Comparison of ENCODE assay signal across 8 cellular contexts in genomic region chr10:92216608-92217007, GRCh38.
DNase-seq lines count a peak whose midpoint lies in the region; ATAC-seq, FAIRE-seq and TF ChIP-seq lines count a peak whose summit lies in the region.
"Not testable (repeated sequence)": the region's sequence is repeated elsewhere in the genome, so short reads cannot be mapped to it uniquely, and the experiment has no call there.

No MANE protein-coding gene starts in this region.

- not testable (repeated sequence) for H3K56ac ChIP-seq in H9 (ENCODE audit: insufficient read length, low read depth, low read length)

- H3K23me2 ChIP-seq in H9 (ENCODE audit: insufficient read length, low read depth, low read length, poor library complexity, severe bottlenecking), result not testable (repeated sequence)

- not testable (repeated sequence) for H3K14ac ChIP-seq in H9 (ENCODE audit: insufficient read depth, low read length)

- H4K5ac ChIP-seq in H9 (ENCODE audit: insufficient read length, low read depth, low read length), result not testable (repeated sequence)

- CTCF ChIA-PET in A549 (lab: Yijun Ruan, JAX), result interaction anchor here (0.6 to 1.9 kb wide), 5 partner anchors 10 to 124 kb away, joined by 3 to 6 read pairs (median 3); no protein-coding TSS in a partner anchor
- CTCF ChIA-PET in Panc1 (lab: Charles Lee), result interaction anchor here (0.7 kb wide), 3 partner anchors 32 to 704 kb away, joined by 5 to 8 read pairs (median 7); no protein-coding TSS in a partner anchor
- CTCF ChIA-PET in GM12878 (lab: Yijun Ruan, JAX), result interaction anchor here (0.6 kb wide), 1 partner anchor 77 kb away, joined by 3 read pairs; no protein-coding TSS in a partner anchor

- DNase-seq in A549 (ENCODE audit: low read depth in 1 of 2, low spot score in 1 of 2) (peak in 1 of 2 experiments; percentile 48), ELF-1 (ENCODE audit: low read depth, low spot score) (peak; percentile 77), H9 (peak; percentile 90), erythroblast (lab: John Stamatoyannopoulos, UW) (peak; percentile 14 to 25)
- DNase-seq in Panc1 (ENCODE audit: low read depth, low spot score); GM12878 (ENCODE audit: low read depth, low spot score); left colon; psoas muscle: not testable (repeated sequence)

- not testable (repeated sequence) for H4K8ac ChIP-seq in H9 (replicated peaks; ENCODE audit: insufficient read length, low read depth, low read length)

- not testable (repeated sequence) for H2BK120ac ChIP-seq in H9 (ENCODE audit: low read depth, low read length, poor library complexity, severe bottlenecking)

- not testable (repeated sequence) for H3K4me1 ChIP-seq in A549; H9 (ENCODE audit: insufficient read depth, low read length); Panc1 (ENCODE audit: control insufficient read depth, insufficient read depth, low read length); GM12878 (ENCODE audit: control insufficient read depth, insufficient read depth, low read length)
- H3K4me1 ChIP-seq in psoas muscle, result peaks cover 10% of the 10 kb centered on the region

- H3K27me3 Mint-ChIP-seq in H9 (ENCODE audit: low read depth), result not testable (repeated sequence)

- peaks cover 16 to 23% of the 10 kb centered on the region in 2 experiments for H3K4me1 Mint-ChIP-seq in H9

- RAD21 ChIA-PET in GM12878 (lab: Charles Lee; ENCODE audit: unreplicated experiment), result not testable (repeated sequence)

- H2BK12ac ChIP-seq in H9 (ENCODE audit: insufficient read length, low read depth, low read length), result not testable (repeated sequence)

- POLR2A ChIA-PET in A549 (lab: Yijun Ruan, JAX); Panc1 (lab: Charles Lee): not testable (repeated sequence)
- POLR2A ChIA-PET in GM12878 (lab: Charles Lee), result interaction anchor here (0.7 kb wide), 1 partner anchor 74 kb away, joined by 6 read pairs; the partner anchor contains the start of genes CPEB3 and MARCHF5

- H3T11ph ChIP-seq in H9 (ENCODE audit: low read length), result not testable (repeated sequence)

- not testable (repeated sequence) for H3K79me1 ChIP-seq in H9 (ENCODE audit: insufficient read depth, low read depth, low read length, poor library complexity, severe bottlenecking)

- not testable (repeated sequence) for H4K91ac ChIP-seq in H9 (ENCODE audit: insufficient read length, low read depth, low read length)

- SMC1A ChIA-PET in GM12878 (lab: Charles Lee; ENCODE audit: uncharacterized antibody, unreplicated experiment), result interaction anchor here (0.8 kb wide), 1 partner anchor 16 kb away, joined by 3 read pairs; no protein-coding TSS in a partner anchor

- H3K27me3 ChIP-seq in H9 (ENCODE audit: insufficient read depth, low read length); Panc1 (ENCODE audit: control insufficient read depth, insufficient read depth, low read length); GM12878 (replicated peaks in 1 of 2; ENCODE audit: control insufficient read depth in 2 of 2, insufficient read depth in 2 of 2, low read length in 1 of 2); psoas muscle (ENCODE audit: insufficient read depth in 3 of 3, low read length in 2 of 3): not testable (repeated sequence)

- not testable (repeated sequence) for H2BK5ac ChIP-seq in H9 (ENCODE audit: insufficient read length, low read length)

- H3K27ac ChIP-seq in A549; H9 (ENCODE audit: insufficient read length, low read depth, low read length); Panc1 (ENCODE audit: low read length); GM12878 (ENCODE audit: control insufficient read depth, insufficient read depth); psoas muscle: not testable (repeated sequence)

- not testable (repeated sequence) for FAIRE-seq in A549 (lab: Jason Lieb, UNC); GM12878 (lab: Jason Lieb, UNC)

- H3K36me3 Mint-ChIP-seq in H9 (ENCODE audit: insufficient read depth in 1 of 3, low read depth in 3 of 3), result not testable (repeated sequence)

- H2AFZ ChIP-seq in H9 (ENCODE audit: low read length); GM12878 (ENCODE audit: control insufficient read depth, low read depth, low read length): not testable (repeated sequence)

- H2AK5ac ChIP-seq in H9 (ENCODE audit: insufficient read length, low read length), result not testable (repeated sequence)

- not testable (repeated sequence) for H3K79me2 ChIP-seq in H9 (ENCODE audit: insufficient read depth, low read length); GM12878 (ENCODE audit: control insufficient read depth, insufficient read depth, low read length)

- not testable (repeated sequence) for H2BK15ac ChIP-seq in H9 (ENCODE audit: low read depth, low read length)

- TF ChIP-seq EP300 in A549 (IDR thresholded peaks at IDR 0.05); GM12878 (IDR thresholded peaks at IDR 0.05; ENCODE audit: borderline replicate concordance in 1 of 2, control insufficient read depth in 1 of 2, low read depth in 2 of 2, low read length in 2 of 2): not testable (repeated sequence)

- not testable (repeated sequence) for BruUV-seq in Panc1 (replicated peaks; lab: Mats Ljungman, UMichigan); GM12878 (replicated peaks; lab: Mats Ljungman, UMichigan)

- WGBS in A549 (ENCODE audit: missing lambda C conversion rate), result 68% methylated on average over 11 of the region's 12 CpGs
- no CpG with 5 or more reads among the region's 12 CpGs for WGBS in H9 (ENCODE audit: extremely low coverage, insufficient read length, low lambda C conversion rate)
- WGBS in GM12878 (ENCODE audit: insufficient coverage, insufficient replicate concordance, low lambda C conversion rate, missing lambda C conversion rate), result over 99% methylated on average over 12 of the region's 12 CpGs
- WGBS in psoas muscle, 3 donors, result 83 to 87% (median 86%) methylated on average over 12 of the region's 12 CpGs

- H3K9me3 ChIP-seq in A549; H9 (ENCODE audit: control insufficient read depth, low read depth, low read length); Panc1 (ENCODE audit: control insufficient read depth, insufficient read depth, low read depth, low read length); GM12878 (replicated peaks; ENCODE audit: control insufficient read depth, insufficient read depth, low read length); psoas muscle: not testable (repeated sequence)

- ATAC-seq in A549 (peak; percentile 85 to 88; a peak in 5 of 6 replicates), Panc1 (peak; percentile 72), GM12878 (0 out of 3 replicates have a peak, but pooled peaks have one; percentile 13), left colon (peak; percentile 26), psoas muscle (peak in 3 of 4 donors; percentile 53 to 57 (median 54))

- H3K4me3 Mint-ChIP-seq in H9, result not testable (repeated sequence)

- H3K27ac Mint-ChIP-seq in H9, result not testable (repeated sequence)

- TF ChIP-seq CTCF in A549 (IDR thresholded peaks at IDR 0.05); Panc1 (IDR thresholded peaks at IDR 0.05); psoas muscle (IDR thresholded peaks at IDR 0.05): not testable (repeated sequence)
- TF ChIP-seq CTCF in H9 (conservative IDR thresholded peaks at IDR 0.05) (peak; percentile 78), GM12878 (IDR thresholded peaks at IDR 0.05 in 2 of 3, conservative IDR thresholded peaks at IDR 0.05 in 1 of 3; ENCODE audit: control insufficient read depth in 2 of 3, extremely low read depth in 1 of 3, insufficient read depth in 1 of 3, low read depth in 3 of 3, low read length in 3 of 3) (peak in 1 of 3 experiments; percentile 21; a peak in 1 of 6 replicates)

- not testable (repeated sequence) for H2BK20ac ChIP-seq in H9 (ENCODE audit: low read depth, low read length, poor library complexity, severe bottlenecking)

- H3K4ac ChIP-seq in H9 (ENCODE audit: low read depth, low read length), result not testable (repeated sequence)

- not testable (repeated sequence) for H3K9me3 Mint-ChIP-seq in H9

- TF ChIP-seq RAD21 in A549 (conservative IDR thresholded peaks at IDR 0.05 in 1 of 2, IDR thresholded peaks at IDR 0.05 in 1 of 2), result peak in 1 of 2 experiments; percentile 32; a peak in 2 of 5 replicates
- TF ChIP-seq RAD21 in GM12878 (IDR thresholded peaks at IDR 0.05; ENCODE audit: insufficient read depth, low read depth, low read length), result not testable (repeated sequence)

- not testable (repeated sequence) for H3K4me3 ChIP-seq in A549; Panc1 (ENCODE audit: low read depth in 2 of 2, low read length in 2 of 2); GM12878; psoas muscle

- in situ Hi-C loops in Panc1 (cut with HindIII; ENCODE audit: low pct_unique_long_range_greater_than_20kb, low sequenced_read_pairs); GM12878 (cut with MboI): not testable (repeated sequence)

- H4K20me1 ChIP-seq in H9 (ENCODE audit: control insufficient read depth, insufficient read depth, insufficient read length); GM12878 (ENCODE audit: control insufficient read depth, insufficient read depth): not testable (repeated sequence)

- H3K18ac ChIP-seq in H9 (ENCODE audit: insufficient read length, low read depth, low read length), result not testable (repeated sequence)

- H3K4me2 ChIP-seq in A549; H9 (ENCODE audit: insufficient read depth, insufficient read length, low read length); GM12878 (ENCODE audit: control insufficient read depth, insufficient read depth): not testable (repeated sequence)

- not testable (repeated sequence) for H3K23ac ChIP-seq in H9 (ENCODE audit: insufficient read length, low read depth, low read length)

- intact Hi-C loops in Panc1 (cut with micrococcal nuclease; ENCODE audit: unreplicated experiment); GM12878 (cut with micrococcal nuclease; ENCODE audit: unreplicated experiment); left colon (cut with DNase I, micrococcal nuclease); psoas muscle (cut with DNase I): not testable (repeated sequence)

- not testable (repeated sequence) for H3K36me3 ChIP-seq in Panc1 (ENCODE audit: control insufficient read depth, insufficient read depth, low read length); GM12878 (ENCODE audit: control insufficient read depth in 2 of 2, insufficient read depth in 2 of 2, low read length in 1 of 2); psoas muscle (ENCODE audit: insufficient read depth in 1 of 2, low read depth in 1 of 2)

- TF ChIP-seq POLR2A in A549 (IDR thresholded peaks at IDR 0.05; ENCODE audit: low read length); GM12878 (IDR thresholded peaks at IDR 0.05; ENCODE audit: low read depth, low read length); erythroblast (IDR thresholded peaks at IDR 0.05; ENCODE audit: low read length): not testable (repeated sequence)

- H3K9ac ChIP-seq in H9 (ENCODE audit: extremely low read depth, insufficient read length, low read length); GM12878 (ENCODE audit: control insufficient read depth, insufficient read depth, low read length): not testable (repeated sequence)

Comparison
In these comparisons a context has a peak if more than half of its experiments do, and no peak if none do; other contexts are left out.
1. ATAC-seq: peak in every context shown above with its lines; median percentile 86 in A549; 72 in Panc1; 54 in psoas muscle; 26 in left colon; 13 in GM12878.